Comparison of ENCODE assay signal across 9 cellular contexts in genomic region chr14:99568567-99569560, GRCh38. TPM values are rescaled to one million over a fixed set of nuclear protein-coding genes. Genes with fewer than 3 reads are reported as not detected.
DNase-seq lines count a peak whose midpoint lies in the region; ATAC-seq and TF ChIP-seq lines count a peak whose summit lies in the region.
"Had no signal": no experiment of that assay in that cellular context is flagged by ENCODE, and none has a peak within 500 bp of the region (broad histone marks: within the 10 kb centered on the region; RNA-seq: fewer than 3 reads in every experiment).

No MANE protein-coding gene starts in this region.

- H3K79me2 ChIP-seq in smooth muscle cell (ENCODE audit: low read depth), result no peaks in the 10 kb centered on the region

- H3K36me3 ChIP-seq in HAP-1 (replicated peaks) (no peaks in the 10 kb centered on the region), esophagus (ENCODE audit: control insufficient read depth in 2 of 2, insufficient read depth in 2 of 2, low read length in 1 of 2) (peaks cover 0 to 2% of the 10 kb centered on the region in 2 donors), smooth muscle cell (ENCODE audit: low read depth) (no peaks in the 10 kb centered on the region)
- H3K36me3 ChIP-seq: thoracic aorta had no signal

- 58 to 62% methylated on average over 22 of the region's 22 CpGs for WGBS in esophagus, 2 donors
- 66% methylated on average over 21 of the region's 22 CpGs for whole genome bisulfite sequencing in smooth muscle cell (ENCODE audit: low lambda C conversion rate)

- in situ Hi-C loops in HAP-1 (cut with MboI; ENCODE audit: low sequenced_read_pairs), result no loop called here

- peak overlapping the region; percentile 48 for H3K4me2 ChIP-seq in smooth muscle cell

- H4K20me1 ChIP-seq in smooth muscle cell (ENCODE audit: low read depth), result peaks cover 23% of the 10 kb centered on the region

- no peak for TF ChIP-seq POLR2A in GM18505 (IDR thresholded peaks at IDR 0.05; ENCODE audit: borderline replicate concordance, extremely low read depth, insufficient read depth, insufficient read length)

- peak overlapping the region; percentile 8 to 53 for H3K27ac ChIP-seq in esophagus (ENCODE audit: low read depth in 2 of 2, low read length in 1 of 2)
- no peak overlapping the region for H3K27ac ChIP-seq in smooth muscle cell (ENCODE audit: low read depth)
- H3K27ac ChIP-seq: thoracic aorta had no signal

- no peak for ATAC-seq in GM18505 (IDR thresholded peaks at IDR 0.05; ENCODE audit: unreplicated experiment)

- no peaks in the 10 kb centered on the region for H3F3A ChIP-seq in smooth muscle cell (ENCODE audit: low read depth)

- H3K27me3 ChIP-seq in HAP-1 (ENCODE audit: low read depth), result no peaks in the 10 kb centered on the region
- H3K27me3 ChIP-seq in esophagus (ENCODE audit: control insufficient read depth in 1 of 2, insufficient read depth in 2 of 2, low read length in 2 of 2), result no peaks in the 10 kb centered on the region
- H3K27me3 ChIP-seq in smooth muscle cell (ENCODE audit: low read depth), result no peaks in the 10 kb centered on the region

- DNase-seq in HAP-1 (ENCODE audit: low spot score in 2 of 2) (peak; percentile 14 to 66), NCI-H774 (lab: John Stamatoyannopoulos, UW) (peak; percentile 52), smooth muscle cell (lab: John Stamatoyannopoulos, UW; ENCODE audit: unreplicated experiment) (no peak), SW 1271 (lab: John Stamatoyannopoulos, UW) (no peak)
- DNase-seq in stimulated activated CD4-positive, alpha-beta T cell treated with anti-CD3 and anti-CD28 coated beads, Interleukin-2, amount 100 ng/mL, for 48 hours, result no peak
- DNase-seq: activated CD4-positive, alpha-beta memory T cell treated with anti-CD3 and anti-CD28 coated beads, Interleukin-2, amount 10 ng/mL, durations not matched to agents 7 days and 5 days had no signal

- no peaks in the 10 kb centered on the region for H3K9me3 ChIP-seq in HAP-1
- no peaks in the 10 kb centered on the region for H3K9me3 ChIP-seq in esophagus (ENCODE audit: control insufficient read depth in 2 of 2, insufficient read depth in 1 of 2, low read depth in 1 of 2, low read length in 1 of 2)
- H3K9me3 ChIP-seq in smooth muscle cell (replicated peaks; ENCODE audit: low read depth), result no peaks in the 10 kb centered on the region
- H3K9me3 ChIP-seq: thoracic aorta had no signal

- peaks cover 7% of the 10 kb centered on the region for H3K4me1 ChIP-seq in HAP-1
- H3K4me1 ChIP-seq in esophagus (ENCODE audit: control insufficient read depth in 2 of 2, insufficient read depth in 2 of 2, low read length in 1 of 2), result peaks cover 13 to 46% of the 10 kb centered on the region in 2 donors
- H3K4me1 ChIP-seq in smooth muscle cell (ENCODE audit: low read depth), result peaks cover 61% of the 10 kb centered on the region

- H3K4me3 ChIP-seq in HAP-1, result no peak overlapping the region
- H3K4me3 ChIP-seq in esophagus (ENCODE audit: low read depth in 1 of 2, low read length in 2 of 2), result no peak overlapping the region
- H3K4me3 ChIP-seq in smooth muscle cell, result no peak overlapping the region
- H3K4me3 ChIP-seq: thoracic aorta had no signal

- TF ChIP-seq CTCF in smooth muscle cell (IDR thresholded peaks at IDR 0.05; ENCODE audit: borderline replicate concordance, insufficient read depth, poor library complexity, severe bottlenecking), result no peak

- H3K9ac ChIP-seq in smooth muscle cell (ENCODE audit: low read depth), result no peak overlapping the region

- H2AFZ ChIP-seq in smooth muscle cell (ENCODE audit: low read depth), result no peak overlapping the region

RNA-seq across cellular contexts. Expression of gene CCDC85C, which starts 35.1 kb away (rescaled TPM):
- polyA plus RNA-seq in esophagus (10 to 100 TPM; 30.1 to 51.0 TPM), smooth muscle cell (5.2 and 6.5 TPM in 2 replicates)
- 4.0 and 4.8 TPM in 2 replicates for total RNA-seq in smooth muscle cell

Comparison
In these comparisons a context has a peak if more than half of its experiments do, and no peak if none do; other contexts are left out.
1. DNase-seq: peak in HAP-1 (2 of 2) and NCI-H774 (single experiment); none in smooth muscle cell (single experiment), stimulated activated CD4-positive, alpha-beta T cell treated with anti-CD3 and anti-CD28 coated beads, Interleukin-2, amount 100 ng/mL, for 48 hours (0 of 2) and SW 1271 (0 of 2).